11 cellular contexts compared by ENCODE assay signal in the genomic region with DNA sequence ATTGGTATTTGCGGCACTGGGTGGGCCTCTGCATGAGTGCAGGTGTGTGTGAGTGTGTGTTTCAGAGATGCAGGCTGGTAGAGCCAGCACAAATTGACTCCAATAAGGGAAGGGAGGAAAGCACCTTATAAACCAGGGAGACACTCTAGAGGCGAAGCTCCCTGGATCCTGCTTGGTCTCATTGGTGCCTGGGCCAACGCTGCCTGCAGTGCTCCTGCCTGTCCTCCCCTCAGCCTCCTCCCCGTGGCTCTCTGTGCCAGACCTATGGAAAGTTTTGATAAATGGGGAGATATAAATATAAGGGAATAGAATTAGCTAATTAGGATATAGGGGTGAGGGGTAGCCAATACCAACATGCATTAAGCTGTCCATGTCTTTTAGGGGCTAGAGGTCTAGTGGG. TPM values are rescaled to one million over a fixed set of nuclear protein-coding genes. Genes with fewer than 3 reads are reported as not detected.
"Had no signal": no experiment of that assay in that cellular context is flagged by ENCODE, and none has a peak within 500 bp of the region (broad histone marks: within the 10 kb centered on the region; RNA-seq: fewer than 3 reads in every experiment).

No MANE protein-coding gene starts in this region.

- H3K4me3 ChIP-seq: GM23248, HAP-1 had no signal

- ATAC-seq: HCT116 had no signal

- H3K27ac Mint-ChIP-seq: HFFc6, IgD-negative memory B cell had no signal

- H3K27ac ChIP-seq: GM23248, HL-60 had no signal

- DNase-seq: GM23248, GOT3, H7, HFFc6, KBM-7 had no signal

- H3K9ac ChIP-seq: GM23248 had no signal

- H2AFZ ChIP-seq: GM23248 had no signal

- H3K36me3 Mint-ChIP-seq: IgD-negative memory B cell had no signal

- H3K9me3 Mint-ChIP-seq: HFFc6, IgD-negative memory B cell had no signal

- H3K9me3 ChIP-seq: HAP-1 had no signal

- H3K4me3 Mint-ChIP-seq: HFFc6, IgD-negative memory B cell had no signal

- H3K36me3 ChIP-seq: HAP-1 had no signal

RNA-seq across cellular contexts. Expression of a gene that starts 2.6 kb away (rescaled TPM):
- total RNA-seq: GM23248, H4, HFFc6, HT1080 had no signal
- polyA plus RNA-seq: GM23248, IgD-negative memory B cell had no signal

RNA-seq across cellular contexts. Expression of a gene that starts 20.9 kb away (rescaled TPM):
- total RNA-seq: GM23248, HFFc6, HT1080 had no signal
- polyA plus RNA-seq: GM23248, IgD-negative memory B cell had no signal

RNA-seq across cellular contexts. Expression of a gene that starts 38.0 kb away (rescaled TPM):
- polyA plus RNA-seq: IgD-negative memory B cell had no signal
